Comparison of ENCODE assay signal across 11 cellular contexts in the genomic region with DNA sequence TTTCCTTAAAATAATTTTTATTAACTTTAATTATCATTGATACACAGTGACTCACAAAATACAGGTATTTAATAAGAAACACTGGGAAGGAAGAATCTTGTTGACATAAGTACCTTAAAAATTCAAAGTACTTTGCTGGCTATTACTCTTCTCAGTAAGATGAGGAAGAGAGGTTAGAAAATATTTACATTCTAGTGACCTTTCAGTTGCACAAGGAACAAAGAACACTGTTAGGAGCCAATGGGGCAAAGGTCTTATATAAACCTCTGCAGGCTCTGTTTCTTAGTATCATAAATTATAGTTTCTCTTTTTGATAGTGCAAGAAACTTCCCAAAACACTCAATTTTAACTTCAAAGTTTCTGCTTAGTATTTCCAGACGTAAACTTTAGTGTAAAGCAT.
"Had no signal": no experiment of that assay in that cellular context is flagged by ENCODE, and none has a peak within 500 bp of the region (broad histone marks: within the 10 kb centered on the region; RNA-seq: fewer than 3 reads in every experiment).

No MANE protein-coding gene starts in this region.

- H3K4me3 ChIP-seq: hepatocyte, sigmoid colon, vagina had no signal

- H3K27ac ChIP-seq: hepatocyte, sigmoid colon, vagina had no signal

- H3K4me2 ChIP-seq: hepatocyte had no signal

- ATAC-seq: effector memory CD8-positive, alpha-beta T cell had no signal

- H3K36me3 ChIP-seq: sigmoid colon, vagina had no signal

- H3K9me3 ChIP-seq: sigmoid colon, vagina had no signal

- H3K79me2 ChIP-seq: hepatocyte had no signal

- H3K27me3 ChIP-seq: hepatocyte, sigmoid colon, vagina had no signal

- DNase-seq: activated CD4-positive, alpha-beta T cell treated with anti-CD3 and anti-CD28 coated beads, Interleukin-2, amount 50 U/mL, for 1 hour; activated T-cell treated with anti-CD3 and anti-CD28 coated beads, Interleukin-2, amount 50 U/mL, for 1 hour; amygdala; effector memory CD8-positive, alpha-beta T cell; kidney glomerular epithelial cell; nephron progenitor cell; sigmoid colon; stimulated activated CD4-positive, alpha-beta T cell treated with anti-CD3 and anti-CD28 coated beads, Interleukin-4, amount 100 ng/mL, for 1 hour; stimulated activated CD8-positive, alpha-beta memory T cell treated with anti-CD3 and anti-CD28 coated beads, Interleukin-4, amount 100 ng/mL, for 48 hours had no signal

- H2AFZ ChIP-seq: hepatocyte had no signal
